16 cellular contexts compared by ENCODE assay signal in genomic region chr4:2054217-2054616, GRCh38. TPM values are rescaled to one million over a fixed set of nuclear protein-coding genes. Genes with fewer than 3 reads are reported as not detected.
A peak's percentile ranks its signal among the peaks of the same experiment; 100 is the strongest.
DNase-seq lines count a peak whose midpoint lies in the region; ATAC-seq, FAIRE-seq and TF ChIP-seq lines count a peak whose summit lies in the region.
"Had no signal": no experiment of that assay in that cellular context is flagged by ENCODE, and none has a peak within 500 bp of the region (broad histone marks: within the 10 kb centered on the region; RNA-seq: fewer than 3 reads in every experiment).

No MANE protein-coding gene starts in this region.

- in situ Hi-C loops in HepG2 (cut with HindIII; ENCODE audit: extremely low pct_ligation_motif_present, low pct_unique_long_range_greater_than_20kb), result no loop called here

- TF ChIP-seq RAD21 in HepG2 (CRISPR knock-in tag; IDR thresholded peaks at IDR 0.05), result no peak

- H3K4me1 Mint-ChIP-seq in activated CD8-positive, alpha-beta T cell treated with anti-CD3 and anti-CD28 coated beads for 36 hours (ENCODE audit: low read depth), result no peaks in the 10 kb centered on the region

- H3K4me2 ChIP-seq in HepG2 (ENCODE audit: low read depth, low read length), result no peak overlapping the region
- H3K4me2 ChIP-seq: BLaER1 treated with 17β-estradiol and CSF1 and Interleukin-3, amounts not matched to agents 10 nM and 100 nM; GM23338 had no signal

- H3K36me3 ChIP-seq in HepG2 (replicated peaks in 1 of 2; ENCODE audit: control insufficient read depth in 1 of 2, insufficient read depth in 2 of 2, low read length in 2 of 2), result no peaks in the 10 kb centered on the region
- H3K36me3 ChIP-seq: BLaER1 treated with 17β-estradiol and CSF1 and Interleukin-3, amounts not matched to agents 10 nM and 100 nM had no signal

- no peak for TF ChIP-seq CTCF in HepG2 (CRISPR knock-in tag; IDR thresholded peaks at IDR 0.05)
- TF ChIP-seq CTCF in activated CD8-positive, alpha-beta T cell treated with anti-CD3 and anti-CD28 coated beads for 36 hours (IDR thresholded peaks at IDR 0.05), result no peak
- TF ChIP-seq CTCF in foreskin fibroblast (IDR thresholded peaks at IDR 0.05; ENCODE audit: low read depth, low read length), result no peak

- no peak overlapping the region for H2AFZ ChIP-seq in HepG2 (ENCODE audit: low read length)
- H2AFZ ChIP-seq: GM23338 had no signal

- no peaks in the 10 kb centered on the region for H3K9me3 Mint-ChIP-seq in activated CD8-positive, alpha-beta T cell treated with anti-CD3 and anti-CD28 coated beads for 36 hours
- H3K9me3 Mint-ChIP-seq: CD8-positive, alpha-beta T cell; GM23338 had no signal

- TF ChIP-seq POLR2A in HepG2 (IDR thresholded peaks at IDR 0.05; ENCODE audit: insufficient read depth in 1 of 2, low read depth in 2 of 2, low read length in 2 of 2), result no peak

- DNase-seq in Right ventricle myocardium inferior (ENCODE audit: missing footprints), result peak; percentile 33
- DNase-seq in Right ventricle myocardium superior, result no peak
- DNase-seq in HepG2 (ENCODE audit: low spot score), result no peak
- peak; percentile 25 for DNase-seq in sciatic nerve (ENCODE audit: low spot score)
- no peak for DNase-seq in activated CD8-positive, alpha-beta T cell treated with anti-CD3 and anti-CD28 coated beads for 36 hours
- no peak for DNase-seq in foreskin fibroblast
- DNase-seq: Calu3; CD8-positive, alpha-beta T cell; DMS79 treated with DMSO at 0.1 percent for 48 hours; GF-D8; HCEC 1CT had no signal

- ATAC-seq in Right ventricle myocardium inferior, result no peak
- no peak for ATAC-seq in Right ventricle myocardium superior (ENCODE audit: poor library complexity)
- no peak for ATAC-seq in HepG2
- no peak for ATAC-seq in sciatic nerve
- no peak for ATAC-seq in activated CD8-positive, alpha-beta T cell treated with anti-CD3 and anti-CD28 coated beads for 36 hours
- ATAC-seq: CD8-positive, alpha-beta T cell; GM23338 had no signal

- intact Hi-C loops in Right ventricle myocardium inferior (cut with DNase I) (no loop called here), Right ventricle myocardium superior (cut with DNase I) (no loop called here), HepG2 (cut with micrococcal nuclease; ENCODE audit: unreplicated experiment) (no loop called here), sciatic nerve (cut with DNase I) (no loop called here)
- intact Hi-C loops in activated CD8-positive, alpha-beta T cell treated with anti-CD3 and anti-CD28 coated beads for 36 hours (cut with micrococcal nuclease), result no loop called here

- CTCF ChIA-PET in HepG2 (lab: Yijun Ruan, JAX; ENCODE audit: low intra/inter-chr PET ratio, low total read pairs), result no interaction called here
- CTCF ChIA-PET in activated CD8-positive, alpha-beta T cell treated with anti-CD3 and anti-CD28 coated beads for 36 hours (lab: Charles Lee), result no interaction called here

- no peak overlapping the region for H3K4me3 Mint-ChIP-seq in activated CD8-positive, alpha-beta T cell treated with anti-CD3 and anti-CD28 coated beads for 36 hours
- H3K4me3 Mint-ChIP-seq: B cell; CD8-positive, alpha-beta T cell; GM23338 had no signal

- H3K4me3 ChIP-seq in HepG2 (replicated peaks in 1 of 3; ENCODE audit: insufficient read depth in 1 of 3, low read depth in 2 of 3, low read length in 3 of 3) (no peak overlapping the region), foreskin fibroblast (ENCODE audit: low read depth in 1 of 2, low read length in 2 of 2) (no peak overlapping the region)
- H3K4me3 ChIP-seq: BLaER1 treated with 17β-estradiol and CSF1 and Interleukin-3, amounts not matched to agents 10 nM and 100 nM; GM23338 had no signal

- H3K9me3 ChIP-seq in HepG2 (ENCODE audit: low read length), result no peaks in the 10 kb centered on the region
- H3K9me3 ChIP-seq: BLaER1 treated with 17β-estradiol and CSF1 and Interleukin-3, amounts not matched to agents 10 nM and 100 nM had no signal

- H3K36me3 Mint-ChIP-seq in activated CD8-positive, alpha-beta T cell treated with anti-CD3 and anti-CD28 coated beads for 36 hours (ENCODE audit: low read depth), result no peaks in the 10 kb centered on the region
- H3K36me3 Mint-ChIP-seq: CD8-positive, alpha-beta T cell had no signal

- H3K27me3 ChIP-seq in HepG2 (ENCODE audit: control insufficient read depth in 1 of 2, insufficient read depth in 2 of 2, low read length in 2 of 2), result peaks cover 0 to 22% of the 10 kb centered on the region in 2 experiments; a peak in 4 of 5 replicates

- no peak for TF ChIP-seq EP300 in HepG2 (IDR thresholded peaks at IDR 0.05; ENCODE audit: low read depth in 2 of 2, low read length in 2 of 2)
- TF ChIP-seq EP300 in HepG2 (CRISPR knock-in tag; IDR thresholded peaks at IDR 0.05; ENCODE audit: borderline replicate concordance), result no peak

- H3K4me1 ChIP-seq in HepG2 (ENCODE audit: insufficient read depth, low read length), result no peaks in the 10 kb centered on the region

- H3K27me3 Mint-ChIP-seq in activated CD8-positive, alpha-beta T cell treated with anti-CD3 and anti-CD28 coated beads for 36 hours, result peaks cover 36% of the 10 kb centered on the region

- 46% methylated on average over 6 of the region's 6 CpGs for WGBS in HepG2 (ENCODE audit: low lambda C conversion rate)

- H4K20me1 ChIP-seq in HepG2 (ENCODE audit: insufficient read depth, low read length), result no peaks in the 10 kb centered on the region

- H3K79me2 ChIP-seq in HepG2 (ENCODE audit: insufficient read depth, low read length), result no peaks in the 10 kb centered on the region

- POLR2A ChIA-PET in HepG2 (lab: Yijun Ruan, JAX), result no interaction called here
- POLR2A ChIA-PET in activated CD8-positive, alpha-beta T cell treated with anti-CD3 and anti-CD28 coated beads for 36 hours (lab: Charles Lee), result no interaction called here

- H3K27ac Mint-ChIP-seq in activated CD8-positive, alpha-beta T cell treated with anti-CD3 and anti-CD28 coated beads for 36 hours, result no peak overlapping the region
- H3K27ac Mint-ChIP-seq: B cell; CD8-positive, alpha-beta T cell; GM23338 had no signal

- FAIRE-seq in HepG2 (lab: Jason Lieb, UNC), result no peak
- FAIRE-seq: H54 had no signal

- BruUV-seq in HepG2 (replicated peaks; lab: Mats Ljungman, UMichigan), result no TSS peak

- no peak overlapping the region for H3K27ac ChIP-seq in HepG2 (ENCODE audit: extremely low read length, insufficient read depth, low read length)
- H3K27ac ChIP-seq: BLaER1 treated with 17β-estradiol and CSF1 and Interleukin-3, amounts not matched to agents 10 nM and 100 nM; HL-60 had no signal

- no peak overlapping the region for H3K9ac ChIP-seq in HepG2 (ENCODE audit: insufficient read depth, low read depth, low read length)
- H3K9ac ChIP-seq: BLaER1 treated with 17β-estradiol and CSF1 and Interleukin-3, amounts not matched to agents 10 nM and 100 nM had no signal

RNA-seq across cellular contexts. Expression of gene NAT8L, which starts 4.9 kb away (rescaled TPM):
- total RNA-seq in Right ventricle myocardium inferior (1.1 TPM), Right ventricle myocardium superior (1.00 TPM), HepG2 (2016; rRNA removed; fragmentation: Illumina TruSeq; extraction: Trizol) (1.6 and 3.3 TPM in 2 replicates), sciatic nerve (8.1 TPM)
- 0.40 and 0.53 TPM in 2 replicates for total RNA-seq in HepG2 (2016; cell fraction: cytosol; rRNA removed; fragmentation: Illumina TruSeq; extraction: Trizol; ENCODE audit: low read depth)
- 1.7 and 3.2 TPM in 2 replicates for total RNA-seq in HepG2 (2016; cell fraction: insoluble cytoplasmic fraction; rRNA removed; fragmentation: Illumina TruSeq; extraction: Trizol)
- total RNA-seq in HepG2 (2016; cell fraction: membrane; rRNA removed; fragmentation: Illumina TruSeq; extraction: Trizol), result 1.5 and 1.7 TPM in 2 replicates
- 2.9 and 3.4 TPM in 2 replicates for total RNA-seq in HepG2 (2016; cell fraction: nucleus; rRNA removed; fragmentation: Illumina TruSeq; extraction: Trizol)
- 2.2 and 3.4 TPM in 2 replicates for polyA plus RNA-seq in HepG2 (2011; rRNA removed)
- 4.1 and 4.4 TPM in 2 replicates for polyA plus RNA-seq in HepG2 (2011; cell fraction: cytosol; rRNA removed)
- polyA plus RNA-seq in HepG2 (2011; cell fraction: nucleus; rRNA removed), result 11.8 TPM in 2 replicates
- 1.1 and 3.9 TPM in 2 replicates for polyA plus RNA-seq in HepG2 (2012)
- 0.63 and 0.64 TPM in 2 replicates for polyA plus RNA-seq in HepG2 (2016; cell fraction: cytosol; fragmentation: Illumina TruSeq; extraction: Trizol; ENCODE audit: low read depth)
- polyA plus RNA-seq in HepG2 (2016; cell fraction: insoluble cytoplasmic fraction; fragmentation: Illumina TruSeq; extraction: Trizol; ENCODE audit: low read depth), result 3.1 and 3.9 TPM in 2 replicates
- 1.5 and 1.8 TPM in 2 replicates for polyA plus RNA-seq in HepG2 (2016; cell fraction: membrane; fragmentation: Illumina TruSeq; extraction: Trizol; ENCODE audit: low read depth)
- 8.3 and 8.8 TPM in 2 replicates for polyA plus RNA-seq in HepG2 (2016; cell fraction: nucleus; fragmentation: Illumina TruSeq; extraction: Trizol; ENCODE audit: insufficient read depth, low read depth)
- polyA minus RNA-seq in HepG2 (2011; rRNA and poly(A)+ RNA removed; ENCODE audit: low replicate concordance), result 10.6 and 14.5 TPM in 2 replicates
- polyA minus RNA-seq in HepG2 (2011; cell fraction: cytosol; rRNA and poly(A)+ RNA removed), result 3.8 and 4.2 TPM in 2 replicates
- polyA minus RNA-seq in HepG2 (2011; cell fraction: nucleus; rRNA and poly(A)+ RNA removed), result 2.4 and 2.9 TPM in 2 replicates
- 1 to 10 TPM; 1.0 to 1.1 TPM for total RNA-seq in activated CD8-positive, alpha-beta T cell treated with anti-CD3 and anti-CD28 coated beads for 36 hours

RNA-seq across cellular contexts. Expression of gene NELFA, which starts 45.4 kb away (rescaled TPM):
- total RNA-seq in Right ventricle myocardium inferior (10.8 TPM), Right ventricle myocardium superior (10.4 TPM), HepG2 (2016; rRNA removed; fragmentation: Illumina TruSeq; extraction: Trizol) (11.4 and 18.5 TPM in 2 replicates), sciatic nerve (27.2 TPM)
- total RNA-seq in HepG2 (2016; cell fraction: cytosol; rRNA removed; fragmentation: Illumina TruSeq; extraction: Trizol; ENCODE audit: low read depth), result 11.0 and 11.5 TPM in 2 replicates
- 10.3 and 19.4 TPM in 2 replicates for total RNA-seq in HepG2 (2016; cell fraction: insoluble cytoplasmic fraction; rRNA removed; fragmentation: Illumina TruSeq; extraction: Trizol)
- total RNA-seq in HepG2 (2016; cell fraction: membrane; rRNA removed; fragmentation: Illumina TruSeq; extraction: Trizol), result 15.4 and 15.7 TPM in 2 replicates
- 15.3 and 18.5 TPM in 2 replicates for total RNA-seq in HepG2 (2016; cell fraction: nucleus; rRNA removed; fragmentation: Illumina TruSeq; extraction: Trizol)
- 13.3 and 14.6 TPM in 2 replicates for polyA plus RNA-seq in HepG2 (2011; rRNA removed)
- polyA plus RNA-seq in HepG2 (2011; cell fraction: cytosol; rRNA removed), result 6.5 and 13.6 TPM in 2 replicates
- polyA plus RNA-seq in HepG2 (2011; cell fraction: nucleus; rRNA removed), result 45.3 and 58.0 TPM in 2 replicates
- polyA plus RNA-seq in HepG2 (2012), result 16.5 and 18.9 TPM in 2 replicates
- polyA plus RNA-seq in HepG2 (2016; cell fraction: cytosol; fragmentation: Illumina TruSeq; extraction: Trizol; ENCODE audit: low read depth), result 6.0 and 6.9 TPM in 2 replicates
- 18.4 and 25.2 TPM in 2 replicates for polyA plus RNA-seq in HepG2 (2016; cell fraction: insoluble cytoplasmic fraction; fragmentation: Illumina TruSeq; extraction: Trizol; ENCODE audit: low read depth)
- polyA plus RNA-seq in HepG2 (2016; cell fraction: membrane; fragmentation: Illumina TruSeq; extraction: Trizol; ENCODE audit: low read depth), result 9.2 and 10.2 TPM in 2 replicates
- polyA plus RNA-seq in HepG2 (2016; cell fraction: nucleus; fragmentation: Illumina TruSeq; extraction: Trizol; ENCODE audit: insufficient read depth, low read depth), result 43.4 and 47.9 TPM in 2 replicates
- 8.8 and 40.6 TPM in 2 replicates for polyA minus RNA-seq in HepG2 (2011; rRNA and poly(A)+ RNA removed; ENCODE audit: low replicate concordance)
- polyA minus RNA-seq in HepG2 (2011; cell fraction: cytosol; rRNA and poly(A)+ RNA removed), result 11.3 and 19.9 TPM in 2 replicates
- polyA minus RNA-seq in HepG2 (2011; cell fraction: nucleus; rRNA and poly(A)+ RNA removed), result 29.0 and 37.0 TPM in 2 replicates
- 10 to 100 TPM; 43.9 to 46.3 TPM for total RNA-seq in activated CD8-positive, alpha-beta T cell treated with anti-CD3 and anti-CD28 coated beads for 36 hours

Comparison
In these comparisons a context has a peak if more than half of its experiments do, and no peak if none do; other contexts are left out.
1. DNase-seq: peak in Right ventricle myocardium inferior (single experiment) and sciatic nerve (single experiment); none in Right ventricle myocardium superior (single experiment), HepG2 (single experiment), activated CD8-positive, alpha-beta T cell treated with anti-CD3 and anti-CD28 coated beads for 36 hours (single experiment) and foreskin fibroblast (0 of 2).